Comparison of ENCODE assay signal across 12 cellular contexts in genomic region chr10:123559823-123560092, GRCh38.
"Had no signal": no experiment of that assay in that cellular context is flagged by ENCODE, and none has a peak within 500 bp of the region (broad histone marks: within the 10 kb centered on the region; RNA-seq: fewer than 3 reads in every experiment).

No MANE protein-coding gene starts in this region.

- H3K36me3 ChIP-seq: right atrium auricular region, WERI-Rb-1 had no signal

- H3K27ac ChIP-seq: right atrium auricular region, WERI-Rb-1 had no signal

- H3K36me3 Mint-ChIP-seq: activated naive CD4-positive, alpha-beta T cell treated with anti-CD3 and anti-CD28 coated beads, Interleukin-2, amount 50 U/mL, for 24 hours; mesothelial cell of epicardium; naive thymus-derived CD4-positive, alpha-beta T cell had no signal

- H3K9me3 Mint-ChIP-seq: activated CD8-positive, alpha-beta T cell treated with anti-CD3 and anti-CD28 coated beads for 36 hours; activated naive CD4-positive, alpha-beta T cell treated with anti-CD3 and anti-CD28 coated beads, Interleukin-2, amount 50 U/mL, for 24 hours; activated naive CD8-positive, alpha-beta T cell treated with anti-CD3 and anti-CD28 coated beads, Interleukin-2, amount 50 U/mL, for 24 hours; activated T-helper 2 cell treated with anti-CD3 and anti-CD28 coated beads, Interferon-gamma antibody, Interleukin-2, Interleukin-4, amounts not matched to agents 10 μg/mL and 5 μg/mL and 100 μg/mL, durations not matched to agents 14 hours and 24 hours and 36 hours; central memory CD8-positive, alpha-beta T cell; mesothelial cell of epicardium; naive thymus-derived CD4-positive, alpha-beta T cell; neural crest cell had no signal

- H3K27me3 ChIP-seq: dorsolateral prefrontal cortex, right atrium auricular region had no signal

- H3K4me1 ChIP-seq: right atrium auricular region had no signal

- H3K9me3 ChIP-seq: right atrium auricular region had no signal

- H3K4me1 Mint-ChIP-seq: activated naive CD4-positive, alpha-beta T cell treated with anti-CD3 and anti-CD28 coated beads, Interleukin-2, amount 50 U/mL, for 24 hours; activated naive CD8-positive, alpha-beta T cell treated with anti-CD3 and anti-CD28 coated beads, Interleukin-2, amount 50 U/mL, for 24 hours; mesothelial cell of epicardium had no signal

- H3K4me3 ChIP-seq: right atrium auricular region had no signal

- H3K4me3 Mint-ChIP-seq: activated CD8-positive, alpha-beta T cell treated with anti-CD3 and anti-CD28 coated beads for 36 hours; activated naive CD4-positive, alpha-beta T cell treated with anti-CD3 and anti-CD28 coated beads, Interleukin-2, amount 50 U/mL, for 24 hours; activated naive CD8-positive, alpha-beta T cell treated with anti-CD3 and anti-CD28 coated beads, Interleukin-2, amount 50 U/mL, for 24 hours; central memory CD8-positive, alpha-beta T cell; mesothelial cell of epicardium; naive thymus-derived CD4-positive, alpha-beta T cell; neural crest cell; T-helper 17 cell had no signal

- H3K27ac Mint-ChIP-seq: activated CD8-positive, alpha-beta T cell treated with anti-CD3 and anti-CD28 coated beads for 36 hours; activated naive CD4-positive, alpha-beta T cell treated with anti-CD3 and anti-CD28 coated beads, Interleukin-2, amount 50 U/mL, for 24 hours; activated naive CD8-positive, alpha-beta T cell treated with anti-CD3 and anti-CD28 coated beads, Interleukin-2, amount 50 U/mL, for 24 hours; activated T-helper 2 cell treated with anti-CD3 and anti-CD28 coated beads, Interferon-gamma antibody, Interleukin-2, Interleukin-4, amounts not matched to agents 10 μg/mL and 5 μg/mL and 100 μg/mL, durations not matched to agents 14 hours and 24 hours and 36 hours; mesothelial cell of epicardium had no signal
